Comparison of ENCODE assay signal across 8 cellular contexts in the genomic region with DNA sequence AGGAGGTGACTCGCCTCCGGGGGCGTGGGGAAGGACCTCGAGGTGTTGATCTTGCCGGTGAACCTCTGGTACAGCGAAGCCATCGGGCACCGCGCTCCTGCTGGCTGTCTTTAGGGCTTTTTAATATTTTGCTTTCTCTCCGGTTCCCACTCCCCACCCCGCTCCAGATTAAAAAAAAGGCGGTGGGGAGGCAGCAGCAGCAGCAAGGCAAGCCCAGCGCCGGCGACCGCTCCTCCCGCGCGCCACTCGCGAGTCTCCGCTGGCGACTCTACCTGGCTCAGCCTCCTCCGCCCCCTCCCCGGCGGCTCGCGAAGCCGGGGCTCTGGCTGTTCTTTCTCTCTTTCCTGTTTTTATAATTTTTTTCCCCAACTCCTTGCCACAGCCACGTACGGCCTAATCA.
A peak's percentile ranks its signal among the peaks of the same experiment; 100 is the strongest.
DNase-seq lines count a peak whose midpoint lies in the region; ATAC-seq and TF ChIP-seq lines count a peak whose summit lies in the region.
"Not testable (repeated sequence)": the region's sequence is repeated elsewhere in the genome, so short reads cannot be mapped to it uniquely, and the experiment has no call there.

No MANE protein-coding gene starts in this region.

- peak in 1 of 2 donors; percentile 22 for ATAC-seq in lower lobe of right lung

- not testable (repeated sequence) for H3K9me3 ChIP-seq in lower lobe of right lung

- CTCF ChIA-PET in activated CD4-positive, alpha-beta memory T cell treated with anti-CD3 and anti-CD28 coated beads, Interleukin-2, amount 10 ng/mL, durations not matched to agents 7 days and 5 days (lab: Charles Lee) = not testable (repeated sequence)

- intact Hi-C loops in lower lobe of right lung (cut with DNase I) = not testable (repeated sequence)

- H3K4me1 Mint-ChIP-seq in activated CD4-positive, alpha-beta memory T cell treated with anti-CD3 and anti-CD28 coated beads, Interleukin-2, amount 10 ng/mL, durations not matched to agents 7 days and 5 days = peaks cover 11% of the 10 kb centered on the region
- not testable (repeated sequence) for H3K4me1 Mint-ChIP-seq in glutamatergic neuron (ENCODE audit: low read depth, unreplicated experiment); type B pancreatic cell (ENCODE audit: unreplicated experiment)

- TF ChIP-seq CTCF in glutamatergic neuron (IDR thresholded peaks at IDR 0.05; ENCODE audit: partially characterized antibody, unreplicated experiment); lower lobe of right lung (IDR thresholded peaks at IDR 0.05); type B pancreatic cell (conservative IDR thresholded peaks at IDR 0.05): not testable (repeated sequence)

- not testable (repeated sequence) for H3K27ac Mint-ChIP-seq in activated CD4-positive, alpha-beta memory T cell treated with anti-CD3 and anti-CD28 coated beads, Interleukin-2, amount 10 ng/mL, durations not matched to agents 7 days and 5 days; glutamatergic neuron (ENCODE audit: unreplicated experiment); type B pancreatic cell

- H3K27ac ChIP-seq in lower lobe of right lung = not testable (repeated sequence)

- H3K36me3 ChIP-seq in lower lobe of right lung = not testable (repeated sequence)

- H3K9me3 Mint-ChIP-seq in activated CD4-positive, alpha-beta memory T cell treated with anti-CD3 and anti-CD28 coated beads, Interleukin-2, amount 10 ng/mL, durations not matched to agents 7 days and 5 days; glutamatergic neuron (ENCODE audit: unreplicated experiment); type B pancreatic cell: not testable (repeated sequence)

- H3K4me3 Mint-ChIP-seq in activated CD4-positive, alpha-beta memory T cell treated with anti-CD3 and anti-CD28 coated beads, Interleukin-2, amount 10 ng/mL, durations not matched to agents 7 days and 5 days = peak overlapping the region; percentile 48
- H3K4me3 Mint-ChIP-seq in glutamatergic neuron (ENCODE audit: unreplicated experiment) (peak overlapping the region; percentile 73), type B pancreatic cell (peak overlapping the region; percentile 85)

- H3K36me3 Mint-ChIP-seq in activated CD4-positive, alpha-beta memory T cell treated with anti-CD3 and anti-CD28 coated beads, Interleukin-2, amount 10 ng/mL, durations not matched to agents 7 days and 5 days (ENCODE audit: low read depth); glutamatergic neuron (ENCODE audit: unreplicated experiment); type B pancreatic cell: not testable (repeated sequence)

- not testable (repeated sequence) for H3K4me1 ChIP-seq in lower lobe of right lung

- peaks cover 37% of the 10 kb centered on the region for H3K27me3 Mint-ChIP-seq in activated CD4-positive, alpha-beta memory T cell treated with anti-CD3 and anti-CD28 coated beads, Interleukin-2, amount 10 ng/mL, durations not matched to agents 7 days and 5 days
- not testable (repeated sequence) for H3K27me3 Mint-ChIP-seq in glutamatergic neuron (ENCODE audit: unreplicated experiment)
- H3K27me3 Mint-ChIP-seq in type B pancreatic cell = peaks cover 42% of the 10 kb centered on the region

- DNase-seq in DMS 273 (lab: John Stamatoyannopoulos, UW; ENCODE audit: unreplicated experiment) (peak; percentile 77), NCI-H2171 treated with DMSO at 0.1 percent for 48 hours (lab: John Stamatoyannopoulos, UW) (peak; percentile 29), astrocyte of the hippocampus (ENCODE audit: low read depth, low spot score) (peak; percentile 20), retina (peak; percentile 79)
- DNase-seq in activated CD4-positive, alpha-beta memory T cell treated with anti-CD3 and anti-CD28 coated beads, Interleukin-2, amount 10 ng/mL, durations not matched to agents 7 days and 5 days; glutamatergic neuron; lower lobe of right lung; type B pancreatic cell (ENCODE audit: extremely low spot score, unreplicated experiment): not testable (repeated sequence)

- H3K4me3 ChIP-seq in lower lobe of right lung = peak overlapping the region; percentile 55

- POLR2A ChIA-PET in activated CD4-positive, alpha-beta memory T cell treated with anti-CD3 and anti-CD28 coated beads, Interleukin-2, amount 10 ng/mL, durations not matched to agents 7 days and 5 days (lab: Charles Lee) = not testable (repeated sequence)

- not testable (repeated sequence) for H3K27me3 ChIP-seq in lower lobe of right lung (ENCODE audit: low read depth)
